ENCODE assay signal across 1 cellular context in the genomic region with DNA sequence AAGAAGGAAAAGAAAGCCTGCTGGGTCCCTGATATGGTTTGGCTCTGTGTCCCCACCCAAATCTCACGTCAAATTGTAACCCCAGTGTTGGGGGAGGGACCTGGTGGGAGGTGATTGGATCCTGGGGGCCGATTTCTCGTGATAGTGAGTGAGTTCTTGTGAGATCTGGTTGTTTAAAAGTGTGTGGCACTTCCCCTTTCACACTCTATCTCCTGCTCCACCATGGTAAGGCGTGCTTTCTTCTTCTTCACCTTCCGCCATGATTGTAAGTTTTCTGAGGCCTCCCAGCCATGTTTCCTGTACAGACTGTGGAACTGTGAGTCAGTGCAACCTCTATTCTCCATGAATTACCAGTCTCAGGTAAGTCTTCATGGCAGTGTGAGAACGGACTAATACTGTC.
TF ChIP-seq lines count a peak whose summit lies in the region.

No MANE protein-coding gene starts in this region.

TF ChIP-seq in SK-N-SH treated with all-trans-retinoic acid at 6 μM for 48 hours, 23 proteins besides CTCF, POLR2A, EP300 and RAD21 (continued from another document):
- TF ChIP-seq, protein P1, sequence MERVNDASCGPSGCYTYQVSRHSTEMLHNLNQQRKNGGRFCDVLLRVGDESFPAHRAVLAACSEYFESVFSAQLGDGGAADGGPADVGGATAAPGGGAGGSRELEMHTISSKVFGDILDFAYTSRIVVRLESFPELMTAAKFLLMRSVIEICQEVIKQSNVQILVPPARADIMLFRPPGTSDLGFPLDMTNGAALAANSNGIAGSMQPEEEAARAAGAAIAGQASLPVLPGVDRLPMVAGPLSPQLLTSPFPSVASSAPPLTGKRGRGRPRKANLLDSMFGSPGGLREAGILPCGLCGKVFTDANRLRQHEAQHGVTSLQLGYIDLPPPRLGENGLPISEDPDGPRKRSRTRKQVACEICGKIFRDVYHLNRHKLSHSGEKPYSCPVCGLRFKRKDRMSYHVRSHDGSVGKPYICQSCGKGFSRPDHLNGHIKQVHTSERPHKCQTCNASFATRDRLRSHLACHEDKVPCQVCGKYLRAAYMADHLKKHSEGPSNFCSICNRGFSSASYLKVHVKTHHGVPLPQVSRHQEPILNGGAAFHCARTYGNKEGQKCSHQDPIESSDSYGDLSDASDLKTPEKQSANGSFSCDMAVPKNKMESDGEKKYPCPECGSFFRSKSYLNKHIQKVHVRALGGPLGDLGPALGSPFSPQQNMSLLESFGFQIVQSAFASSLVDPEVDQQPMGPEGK (CRISPR knock-in tag; IDR thresholded peaks at IDR 0.05; ENCODE audit: borderline replicate concordance), result no peak
- TF ChIP-seq, protein P2, sequence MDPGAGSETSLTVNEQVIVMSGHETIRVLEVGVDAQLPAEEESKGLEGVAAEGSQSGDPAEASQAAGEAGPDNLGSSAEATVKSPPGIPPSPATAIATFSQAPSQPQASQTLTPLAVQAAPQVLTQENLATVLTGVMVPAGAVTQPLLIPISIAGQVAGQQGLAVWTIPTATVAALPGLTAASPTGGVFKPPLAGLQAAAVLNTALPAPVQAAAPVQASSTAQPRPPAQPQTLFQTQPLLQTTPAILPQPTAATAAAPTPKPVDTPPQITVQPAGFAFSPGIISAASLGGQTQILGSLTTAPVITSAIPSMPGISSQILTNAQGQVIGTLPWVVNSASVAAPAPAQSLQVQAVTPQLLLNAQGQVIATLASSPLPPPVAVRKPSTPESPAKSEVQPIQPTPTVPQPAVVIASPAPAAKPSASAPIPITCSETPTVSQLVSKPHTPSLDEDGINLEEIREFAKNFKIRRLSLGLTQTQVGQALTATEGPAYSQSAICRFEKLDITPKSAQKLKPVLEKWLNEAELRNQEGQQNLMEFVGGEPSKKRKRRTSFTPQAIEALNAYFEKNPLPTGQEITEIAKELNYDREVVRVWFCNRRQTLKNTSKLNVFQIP (CRISPR knock-in tag; IDR thresholded peaks at IDR 0.05; ENCODE audit: borderline replicate concordance, low read depth), result no peak
- TF ChIP-seq TCF4 (CRISPR knock-in tag; IDR thresholded peaks at IDR 0.05; ENCODE audit: borderline replicate concordance) (no peak), CSDC2 (CRISPR knock-in tag; IDR thresholded peaks at IDR 0.05) (no peak), TOX (CRISPR knock-in tag; IDR thresholded peaks at IDR 0.05; ENCODE audit: borderline replicate concordance) (no peak), ZNF565 (CRISPR knock-in tag; conservative IDR thresholded peaks at IDR 0.05; ENCODE audit: low read depth) (no peak), ISL1 (CRISPR knock-in tag; IDR thresholded peaks at IDR 0.05) (no peak), ESRRG (CRISPR knock-in tag; IDR thresholded peaks at IDR 0.05) (no peak)
- TF ChIP-seq, protein P3, sequence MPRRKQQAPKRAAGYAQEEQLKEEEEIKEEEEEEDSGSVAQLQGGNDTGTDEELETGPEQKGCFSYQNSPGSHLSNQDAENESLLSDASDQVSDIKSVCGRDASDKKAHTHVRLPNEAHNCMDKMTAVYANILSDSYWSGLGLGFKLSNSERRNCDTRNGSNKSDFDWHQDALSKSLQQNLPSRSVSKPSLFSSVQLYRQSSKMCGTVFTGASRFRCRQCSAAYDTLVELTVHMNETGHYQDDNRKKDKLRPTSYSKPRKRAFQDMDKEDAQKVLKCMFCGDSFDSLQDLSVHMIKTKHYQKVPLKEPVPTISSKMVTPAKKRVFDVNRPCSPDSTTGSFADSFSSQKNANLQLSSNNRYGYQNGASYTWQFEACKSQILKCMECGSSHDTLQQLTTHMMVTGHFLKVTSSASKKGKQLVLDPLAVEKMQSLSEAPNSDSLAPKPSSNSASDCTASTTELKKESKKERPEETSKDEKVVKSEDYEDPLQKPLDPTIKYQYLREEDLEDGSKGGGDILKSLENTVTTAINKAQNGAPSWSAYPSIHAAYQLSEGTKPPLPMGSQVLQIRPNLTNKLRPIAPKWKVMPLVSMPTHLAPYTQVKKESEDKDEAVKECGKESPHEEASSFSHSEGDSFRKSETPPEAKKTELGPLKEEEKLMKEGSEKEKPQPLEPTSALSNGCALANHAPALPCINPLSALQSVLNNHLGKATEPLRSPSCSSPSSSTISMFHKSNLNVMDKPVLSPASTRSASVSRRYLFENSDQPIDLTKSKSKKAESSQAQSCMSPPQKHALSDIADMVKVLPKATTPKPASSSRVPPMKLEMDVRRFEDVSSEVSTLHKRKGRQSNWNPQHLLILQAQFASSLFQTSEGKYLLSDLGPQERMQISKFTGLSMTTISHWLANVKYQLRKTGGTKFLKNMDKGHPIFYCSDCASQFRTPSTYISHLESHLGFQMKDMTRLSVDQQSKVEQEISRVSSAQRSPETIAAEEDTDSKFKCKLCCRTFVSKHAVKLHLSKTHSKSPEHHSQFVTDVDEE (CRISPR knock-in tag; IDR thresholded peaks at IDR 0.05), result no peak
